Comparison of ENCODE assay signal across 1 cellular context in genomic region chr7:47557986-47558670, GRCh38.
A peak's percentile ranks its signal among the peaks of the same experiment; 100 is the strongest.
TF ChIP-seq lines count a peak whose summit lies in the region.

No MANE protein-coding gene starts in this region.

TF ChIP-seq in liver, 16 proteins besides CTCF, POLR2A, EP300 and RAD21:
- TF ChIP-seq REST (IDR thresholded peaks at IDR 0.05) (peak; percentile 57), YY1 (IDR thresholded peaks at IDR 0.05) (no peak)
TF ChIP-seq in liver: peak in this region for 1.
